9 cellular contexts compared by ENCODE assay signal in the genomic region with DNA sequence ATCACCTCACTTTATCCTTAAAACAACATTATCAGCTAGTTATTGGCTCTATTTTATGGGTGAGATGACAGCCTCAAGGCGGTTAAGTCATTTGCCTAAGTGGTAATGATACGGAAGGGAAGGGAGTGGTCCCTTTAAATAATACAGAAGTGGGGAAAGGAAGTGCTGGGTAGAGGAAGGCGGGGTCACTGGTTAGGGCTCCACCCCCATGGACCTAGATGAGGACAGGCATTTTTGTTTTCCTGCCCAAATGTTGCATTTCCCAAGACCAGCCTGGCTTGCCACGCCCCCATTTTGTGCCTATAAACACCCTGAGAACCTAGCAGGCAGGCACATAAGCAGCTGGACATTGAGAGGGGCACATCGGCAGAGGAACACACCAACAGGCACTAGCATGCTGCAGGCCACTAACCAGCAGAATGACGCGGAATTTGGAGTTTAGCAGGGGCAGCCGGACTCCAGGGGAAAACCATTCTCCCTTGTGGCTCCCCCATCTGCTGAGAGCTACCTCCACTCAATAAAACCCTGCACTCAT.
A peak's percentile ranks its signal among the peaks of the same experiment; 100 is the strongest.
DNase-seq lines count a peak whose midpoint lies in the region; ATAC-seq, FAIRE-seq and TF ChIP-seq lines count a peak whose summit lies in the region.
"Had no signal": no experiment of that assay in that cellular context is flagged by ENCODE, and none has a peak within 500 bp of the region (broad histone marks: within the 10 kb centered on the region; RNA-seq: fewer than 3 reads in every experiment).

No MANE protein-coding gene starts in this region.

- peaks cover 17% of the 10 kb centered on the region for H3K4me1 ChIP-seq in fibroblast of lung (ENCODE audit: control insufficient read depth, extremely low read depth, insufficient read depth, low read length)
- H3K4me1 ChIP-seq: HAP-1 had no signal

- no peak overlapping the region for H2AFZ ChIP-seq in fibroblast of lung (ENCODE audit: low read length)

- no peaks in the 10 kb centered on the region for H3K36me3 ChIP-seq in fibroblast of lung (ENCODE audit: control insufficient read depth, insufficient read depth, low read length)
- H3K36me3 ChIP-seq: HAP-1 had no signal

- peak overlapping the region; percentile 36 for H3K27ac ChIP-seq in fibroblast of lung (ENCODE audit: insufficient read depth, low read length)

- DNase-seq in GM18507 (ENCODE audit: extremely low spot score, insufficient read length, low read depth) (no peak), NOMO-1 treated with dmso at 0.1 percent for 144 hours (lab: John Stamatoyannopoulos, UW; ENCODE audit: unreplicated experiment) (peak; percentile 86), fibroblast of lung (ENCODE audit: low read depth in 2 of 2) (no peak), posterior vena cava (ENCODE audit: low spot score) (peak; percentile 88), NCI-H1092 treated with DMSO at 0.1 percent for 48 hours (lab: John Stamatoyannopoulos, UW) (no peak), kidney tubule cell (ENCODE audit: low spot score) (no peak)

- H3K9ac ChIP-seq in fibroblast of lung (ENCODE audit: insufficient read depth, low read length) = no peak overlapping the region

- no peaks in the 10 kb centered on the region for H3K27me3 ChIP-seq in fibroblast of lung (ENCODE audit: control insufficient read depth, insufficient read depth, low read length)

- TF ChIP-seq CTCF in fibroblast of lung (conservative IDR thresholded peaks at IDR 0.05 in 1 of 2, IDR thresholded peaks at IDR 0.05 in 1 of 2; ENCODE audit: low read depth in 1 of 2, low read length in 2 of 2) = no peak

- intact Hi-C loops in posterior vena cava (cut with DNase I) = no loop called here

- peak overlapping the region; percentile 54 for H3K4me2 ChIP-seq in fibroblast of lung (ENCODE audit: extremely low read depth, insufficient read depth, low read length)

- H3K4me3 ChIP-seq in fibroblast of lung (replicated peaks in 1 of 4; ENCODE audit: control extremely low read depth in 1 of 4, insufficient read depth in 1 of 4, low read depth in 3 of 4, low read length in 4 of 4) = no peak overlapping the region
- H3K4me3 ChIP-seq: HAP-1 had no signal

- H3K9me3 ChIP-seq in fibroblast of lung (ENCODE audit: control insufficient read depth, insufficient read depth, low read depth, low read length) = no peaks in the 10 kb centered on the region
- H3K9me3 ChIP-seq: HAP-1 had no signal

- FAIRE-seq in GM18507 (lab: Jason Lieb, UNC) = peak; percentile 46

- no peak for ATAC-seq in HG02759 (IDR thresholded peaks at IDR 0.05; ENCODE audit: unreplicated experiment)
- no peak for ATAC-seq in GM19397 (IDR thresholded peaks at IDR 0.05; ENCODE audit: unreplicated experiment)

- peaks cover 39% of the 10 kb centered on the region for H3K79me2 ChIP-seq in fibroblast of lung (ENCODE audit: control insufficient read depth, insufficient read depth, low read length)

- H4K20me1 ChIP-seq in fibroblast of lung (ENCODE audit: control insufficient read depth, extremely low read depth, insufficient read depth, low read length) = no peaks in the 10 kb centered on the region

Comparison
In these comparisons a context has a peak if more than half of its experiments do, and no peak if none do; other contexts are left out.
1. DNase-seq: peak in NOMO-1 treated with dmso at 0.1 percent for 144 hours (single experiment) and posterior vena cava (single experiment); none in GM18507 (single experiment), fibroblast of lung (0 of 2), NCI-H1092 treated with DMSO at 0.1 percent for 48 hours (single experiment) and kidney tubule cell (single experiment).